Comparison of ENCODE assay signal across 8 cellular contexts in the genomic region with DNA sequence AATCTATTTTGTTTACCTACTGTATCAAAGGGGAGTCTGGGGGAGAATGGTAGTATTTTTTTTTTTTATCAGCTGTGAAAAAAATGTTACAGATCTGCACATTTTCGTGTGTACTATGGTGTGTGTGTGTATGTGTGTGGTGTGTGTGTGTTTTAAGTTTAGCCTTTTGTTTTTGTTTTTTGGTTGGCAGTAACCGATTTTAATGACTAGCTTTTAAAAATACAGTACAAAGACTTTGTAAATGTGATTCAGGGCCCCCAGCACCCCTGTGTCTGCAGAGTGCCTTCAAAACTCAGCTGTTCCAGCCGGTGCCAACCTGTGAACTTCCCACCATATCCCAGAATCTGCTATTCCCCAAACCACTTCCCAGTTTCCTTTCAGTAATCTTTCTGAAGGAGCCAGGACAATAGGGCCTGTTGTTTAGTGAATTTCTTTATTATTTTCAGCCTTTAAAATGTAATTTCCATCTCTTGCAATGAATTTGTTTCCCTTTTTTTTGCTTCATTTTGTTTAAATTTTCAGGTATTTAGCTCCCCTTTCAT. TPM values are rescaled to one million over a fixed set of nuclear protein-coding genes. Genes with fewer than 3 reads are reported as not detected.
A peak's percentile ranks its signal among the peaks of the same experiment; 100 is the strongest.
DNase-seq lines count a peak whose midpoint lies in the region; ATAC-seq and TF ChIP-seq lines count a peak whose summit lies in the region.

No MANE protein-coding gene starts in this region.

- no peak overlapping the region for H4K91ac ChIP-seq in neuronal stem cell (ENCODE audit: low read depth, low read length, poor library complexity)

- no peak overlapping the region for H3K18ac ChIP-seq in neuronal stem cell (ENCODE audit: low read length)

- H3K14ac ChIP-seq in neuronal stem cell (ENCODE audit: low read length): no peak overlapping the region

- no peaks in the 10 kb centered on the region for H3K9me3 ChIP-seq in CD8-positive, alpha-beta memory T cell (ENCODE audit: low read length)
- H3K9me3 ChIP-seq in NT2/D1 (ENCODE audit: insufficient read depth, low read length): no peaks in the 10 kb centered on the region
- no peaks in the 10 kb centered on the region for H3K9me3 ChIP-seq in endodermal cell (ENCODE audit: control insufficient read depth, low read length)
- H3K9me3 ChIP-seq in neuronal stem cell (replicated peaks in 1 of 2; ENCODE audit: control insufficient read depth in 2 of 2, insufficient read depth in 1 of 2, low read depth in 1 of 2, low read length in 2 of 2): no peaks in the 10 kb centered on the region

- POLR2A ChIA-PET in CD8-positive, alpha-beta memory T cell (lab: Charles Lee): interaction anchor here (0.7 to 4.4 kb wide), 5 partner anchors 18 to 126 kb away, joined by 3 to 40 read pairs (median 9); no protein-coding TSS in a partner anchor

- peak overlapping the region; percentile 73 for H3K27ac ChIP-seq in CD8-positive, alpha-beta memory T cell (ENCODE audit: low read depth, low read length)
- H3K27ac ChIP-seq in endodermal cell (ENCODE audit: low read depth, low read length) (no peak overlapping the region), neuronal stem cell (replicated peaks; ENCODE audit: low read length) (no peak overlapping the region)

- H3K9me3 Mint-ChIP-seq in CD8-positive, alpha-beta memory T cell: no peaks in the 10 kb centered on the region
- no peaks in the 10 kb centered on the region for H3K9me3 Mint-ChIP-seq in endodermal cell

- H3K4ac ChIP-seq in neuronal stem cell (ENCODE audit: low read length): no peak overlapping the region

- WGBS in endodermal cell (ENCODE audit: insufficient coverage in 1 of 2, insufficient read length in 1 of 2), 2 experiments: 14 to 17% methylated on average over 1 to 3 of the region's 3 CpGs
- no CpG with 5 or more reads among the region's 3 CpGs for WGBS in neuronal stem cell (ENCODE audit: extremely low coverage in 2 of 2, insufficient read length in 2 of 2, insufficient replicate concordance in 1 of 2), 2 donors

- no peak for TF ChIP-seq CTCF in endodermal cell (conservative IDR thresholded peaks at IDR 0.05)

- peaks cover 0 to 58% (median 1%) of the 10 kb centered on the region in 3 donors for H3K36me3 Mint-ChIP-seq in CD8-positive, alpha-beta memory T cell
- H3K36me3 Mint-ChIP-seq in endodermal cell (ENCODE audit: low read depth): peaks cover 20% of the 10 kb centered on the region

- H3K79me1 ChIP-seq in neuronal stem cell (ENCODE audit: low read depth, low read length): peaks cover 8% of the 10 kb centered on the region

- peak overlapping the region; percentile 97 for H3K4me3 ChIP-seq in CD8-positive, alpha-beta memory T cell (ENCODE audit: low read length)
- H3K4me3 ChIP-seq in NT2/D1 (ENCODE audit: insufficient read length, low read depth) (peak overlapping the region; percentile 93), endodermal cell (ENCODE audit: low read length) (peak overlapping the region; percentile 95), neuronal stem cell (ENCODE audit: low read length in 2 of 2) (peak overlapping the region in 1 of 2 donors; percentile 95)

- no peak overlapping the region for H2BK12ac ChIP-seq in neuronal stem cell (ENCODE audit: low read length)

- peaks cover 49% of the 10 kb centered on the region for H3K4me1 ChIP-seq in CD8-positive, alpha-beta memory T cell (ENCODE audit: insufficient read depth, low read length)
- H3K4me1 ChIP-seq in NT2/D1 (ENCODE audit: insufficient read depth, insufficient read length) (no peaks in the 10 kb centered on the region), endodermal cell (ENCODE audit: control insufficient read depth, insufficient read depth, low read length) (no peaks in the 10 kb centered on the region), neuronal stem cell (ENCODE audit: control insufficient read depth in 2 of 2, insufficient read depth in 1 of 2, low read depth in 1 of 2, low read length in 2 of 2) (peaks cover 2 to 3% of the 10 kb centered on the region in 2 donors)

- no peaks in the 10 kb centered on the region for H3K36me3 ChIP-seq in CD8-positive, alpha-beta memory T cell (ENCODE audit: insufficient read depth, low read length)
- H3K36me3 ChIP-seq in NT2/D1 (ENCODE audit: insufficient read depth, insufficient read length, low read length): peaks cover 26% of the 10 kb centered on the region
- H3K36me3 ChIP-seq in endodermal cell (ENCODE audit: control insufficient read depth, insufficient read depth, low read length): peaks cover 22% of the 10 kb centered on the region
- H3K36me3 ChIP-seq in neuronal stem cell (replicated peaks in 1 of 2; ENCODE audit: control insufficient read depth in 2 of 2, insufficient read depth in 2 of 2, low read length in 2 of 2): peaks cover 0 to 7% of the 10 kb centered on the region in 2 donors

- ATAC-seq in GM18909 (IDR thresholded peaks at IDR 0.05; ENCODE audit: poor library complexity, unreplicated experiment): no peak

- H2BK120ac ChIP-seq in neuronal stem cell (ENCODE audit: low read depth, low read length): no peak overlapping the region

- H2AK5ac ChIP-seq in neuronal stem cell (ENCODE audit: low read depth, low read length): no peak overlapping the region

- H3K4me1 Mint-ChIP-seq in CD8-positive, alpha-beta memory T cell: peaks cover 55 to 65% (median 63%) of the 10 kb centered on the region in 3 donors
- H3K4me1 Mint-ChIP-seq in endodermal cell: peaks cover 26% of the 10 kb centered on the region

- peak in 1 of 5 donors; percentile 16 for DNase-seq in CD8-positive, alpha-beta memory T cell
- DNase-seq in NT2/D1 (ENCODE audit: low read depth, low spot score) (no peak), endodermal cell (no peak), neuronal stem cell (ENCODE audit: low spot score) (no peak), NCI-H1930 (lab: John Stamatoyannopoulos, UW) (no peak), NCI-H187 treated with DMSO at 0.1 percent for 48 hours (lab: John Stamatoyannopoulos, UW) (no peak)
- no peak for DNase-seq in activated CD4-positive, alpha-beta T cell treated with anti-CD3 and anti-CD28 coated beads for 4 hours

- H3K9ac ChIP-seq in NT2/D1 (ENCODE audit: insufficient read length, low read depth) (peak overlapping the region; percentile 96), endodermal cell (ENCODE audit: extremely low read depth, low read length, poor library complexity, severe bottlenecking) (peak overlapping the region; percentile 87), neuronal stem cell (ENCODE audit: low read depth, low read length, poor library complexity) (no peak overlapping the region)

- H3K4me2 ChIP-seq in neuronal stem cell (ENCODE audit: insufficient read depth, low read length, poor library complexity, severe bottlenecking): peak overlapping the region; percentile 41

- H4K8ac ChIP-seq in neuronal stem cell (ENCODE audit: low read depth, low read length): no peak overlapping the region

- H2BK5ac ChIP-seq in neuronal stem cell (ENCODE audit: low read length): no peak overlapping the region

- no peak overlapping the region for H3K23ac ChIP-seq in neuronal stem cell (ENCODE audit: low read depth, low read length, poor library complexity)

- H3K27me3 ChIP-seq in CD8-positive, alpha-beta memory T cell (ENCODE audit: insufficient read depth, low read length, poor library complexity, severe bottlenecking): no peaks in the 10 kb centered on the region
- H3K27me3 ChIP-seq in NT2/D1 (ENCODE audit: insufficient read depth, insufficient read length) (peaks cover 14% of the 10 kb centered on the region), endodermal cell (ENCODE audit: control insufficient read depth, insufficient read depth, low read length, poor library complexity, severe bottlenecking) (no peaks in the 10 kb centered on the region), neuronal stem cell (ENCODE audit: control insufficient read depth in 3 of 3, insufficient read depth in 3 of 3, low read depth in 1 of 3, low read length in 3 of 3) (no peaks in the 10 kb centered on the region)

- no peak overlapping the region for H2BK15ac ChIP-seq in neuronal stem cell (ENCODE audit: low read length)

- peak overlapping the region; percentile 95 to 100 (median 99) for H3K4me3 Mint-ChIP-seq in CD8-positive, alpha-beta memory T cell
- peak overlapping the region; percentile 99 for H3K4me3 Mint-ChIP-seq in endodermal cell

- no peaks in the 10 kb centered on the region for H3K27me3 Mint-ChIP-seq in CD8-positive, alpha-beta memory T cell
- peaks cover 2% of the 10 kb centered on the region for H3K27me3 Mint-ChIP-seq in endodermal cell (ENCODE audit: insufficient read depth)

- CTCF ChIA-PET in CD8-positive, alpha-beta memory T cell (lab: Charles Lee): interaction anchor here (0.8 to 5.9 kb wide), 10 partner anchors 9 to 605 kb away, joined by 3 to 47 read pairs (median 4); no protein-coding TSS in a partner anchor

- H2AFZ ChIP-seq in neuronal stem cell (ENCODE audit: low read length): no peak overlapping the region

- peak overlapping the region; percentile 60 to 95 (median 82) for H3K27ac Mint-ChIP-seq in CD8-positive, alpha-beta memory T cell
- peak overlapping the region; percentile 96 for H3K27ac Mint-ChIP-seq in endodermal cell

RNA-seq across cellular contexts. Expression of gene RAP2B, which starts 2.1 kb away (rescaled TPM):
- 10 to 100 TPM; 17.8 to 18.3 TPM for total RNA-seq in CD8-positive, alpha-beta memory T cell
- polyA plus RNA-seq in CD8-positive, alpha-beta memory T cell: 20.3 TPM
- total RNA-seq in endodermal cell: 10 to 100 TPM; 24.7 to 27.3 TPM
- polyA plus RNA-seq in endodermal cell (2013, experiment 1 of 2): 12.1 TPM
- polyA plus RNA-seq in endodermal cell (2013, experiment 2 of 2): 12.1 TPM
- polyA plus RNA-seq in neuronal stem cell (2013, experiment 1 of 2): 13.0 TPM
- 13.3 TPM for polyA plus RNA-seq in neuronal stem cell (2013, experiment 2 of 2)
